In genomic region chr10:122171270-122171669, GRCh38 we compare ENCODE assay signal across 27 cellular contexts.
A peak's percentile ranks its signal among the peaks of the same experiment; 100 is the strongest.
DNase-seq lines count a peak whose midpoint lies in the region; ATAC-seq and TF ChIP-seq lines count a peak whose summit lies in the region.
"Had no signal": no experiment of that assay in that cellular context is flagged by ENCODE, and none has a peak within 500 bp of the region (broad histone marks: within the 10 kb centered on the region; RNA-seq: fewer than 3 reads in every experiment).

No MANE protein-coding gene starts in this region.

- dilution Hi-C loops in IMR-90 (cut with HindIII; ENCODE audit: low sequenced_read_pairs, unreplicated experiment) = no loop called here

- BruUV-seq in IMR-90 (replicated peaks; lab: Mats Ljungman, UMichigan) = no TSS peak

- peaks cover 82% of the 10 kb centered on the region for H3K79me2 ChIP-seq in neural cell (replicated peaks; ENCODE audit: insufficient read depth, low read length)

- H3K9me3 ChIP-seq in IMR-90 (ENCODE audit: control insufficient read depth, insufficient read depth, low read length) (no peaks in the 10 kb centered on the region), neural cell (ENCODE audit: low read length) (no peaks in the 10 kb centered on the region), transverse colon (no peaks in the 10 kb centered on the region), mucosa of descending colon (no peaks in the 10 kb centered on the region)
- H3K9me3 ChIP-seq: uterus had no signal

- H2AK5ac ChIP-seq in IMR-90 (ENCODE audit: low read depth, low read length) = no peak overlapping the region

- 0 out of 2 replicates have a peak, but pooled peaks have one; percentile 29 for ATAC-seq in IMR-90 (ENCODE audit: low read depth)
- no peak for ATAC-seq in mucosa of descending colon
- ATAC-seq: GM12878, left lobe of liver, SK-N-SH treated with all-trans-retinoic acid at 6 μM for 48 hours had no signal

- H3K4me1 ChIP-seq in IMR-90 (ENCODE audit: control insufficient read depth, insufficient read depth, low read length) (peaks cover 4% of the 10 kb centered on the region), transverse colon (peaks cover 0 to 14% (median 5%) of the 10 kb centered on the region in 4 donors), mucosa of descending colon (ENCODE audit: low read depth) (no peaks in the 10 kb centered on the region)
- H3K4me1 ChIP-seq: uterus had no signal

- peak overlapping the region; percentile 84 for H3K4me3 Mint-ChIP-seq in glutamatergic neuron (ENCODE audit: unreplicated experiment)
- H3K4me3 Mint-ChIP-seq: activated naive CD4-positive, alpha-beta T cell treated with anti-CD3 and anti-CD28 coated beads for 36 hours; dendritic cell treated with granulocyte-macrophage colony-stimulating factor and Interleukin-4, amounts not matched to agents 40 ng/mL and 50 ng/mL, for 4 days; mesothelial cell of epicardium; nephron progenitor cell had no signal

- no peak overlapping the region for H2BK20ac ChIP-seq in IMR-90 (ENCODE audit: low read depth, low read length)

- H3K23ac ChIP-seq in IMR-90 (ENCODE audit: low read depth, low read length) = no peak overlapping the region

- no peak overlapping the region for H3K9ac ChIP-seq in IMR-90 (ENCODE audit: low read depth, low read length)
- H3K9ac ChIP-seq in neural cell (ENCODE audit: low read length) = no peak overlapping the region

- no peak overlapping the region; the same call in 1 of the 2 replicates for H3K4me2 ChIP-seq in IMR-90 (ENCODE audit: low read depth, low read length)
- H3K4me2 ChIP-seq in neural cell (ENCODE audit: low read length) = no peak overlapping the region

- H3K27ac ChIP-seq in IMR-90 (ENCODE audit: insufficient read depth, low read length) = no peak overlapping the region
- H3K27ac ChIP-seq in neural cell (ENCODE audit: low read length) = no peak overlapping the region
- peak overlapping the region; percentile 7 to 51 (median 42) for H3K27ac ChIP-seq in transverse colon
- H3K27ac ChIP-seq: C4-2B had no signal

- TF ChIP-seq RAD21 in IMR-90 (IDR thresholded peaks at IDR 0.05; ENCODE audit: low read length) (no peak), neural cell (conservative IDR thresholded peaks at IDR 0.05) (no peak)

- no CpG with 5 or more reads among the region's 5 CpGs for WGBS in IMR-90 (ENCODE audit: extremely low coverage in 2 of 2, insufficient read length in 1 of 2), 2 experiments
- WGBS in transverse colon (ENCODE audit: low coverage in 1 of 2), 2 donors = 71 to 90% methylated on average over 2 to 5 of the region's 5 CpGs

- no peak overlapping the region for H4K5ac ChIP-seq in IMR-90 (ENCODE audit: low read depth, low read length)

- no peaks in the 10 kb centered on the region for H3K36me3 Mint-ChIP-seq in glutamatergic neuron (ENCODE audit: unreplicated experiment)
- H3K36me3 Mint-ChIP-seq: mesothelial cell of epicardium had no signal

- no peak overlapping the region for H2BK5ac ChIP-seq in IMR-90 (ENCODE audit: low read depth, low read length, poor library complexity, severe bottlenecking)

- POLR2A ChIA-PET in IMR-90 (lab: Charles Lee; ENCODE audit: unreplicated experiment) = no interaction called here

- H3K36me3 ChIP-seq in IMR-90 (ENCODE audit: control insufficient read depth, insufficient read depth, low read length) (no peaks in the 10 kb centered on the region), neural cell (ENCODE audit: insufficient read depth, low read length) (no peaks in the 10 kb centered on the region), transverse colon (no peaks in the 10 kb centered on the region), mucosa of descending colon (ENCODE audit: low read depth) (no peaks in the 10 kb centered on the region)
- H3K36me3 ChIP-seq: uterus had no signal

- peaks cover 27 to 55% of the 10 kb centered on the region in 2 experiments for H3K79me1 ChIP-seq in IMR-90 (ENCODE audit: low read depth in 1 of 2, low read length in 2 of 2)

- H3K9me2 ChIP-seq in neural cell (ENCODE audit: insufficient read depth, low read length) = no peaks in the 10 kb centered on the region

- no peak for TF ChIP-seq POLR2A in IMR-90 (IDR thresholded peaks at IDR 0.05; ENCODE audit: low read depth, low read length)
- no peak for TF ChIP-seq POLR2A in transverse colon (IDR thresholded peaks at IDR 0.05)

- no peak overlapping the region for H2AK9ac ChIP-seq in IMR-90 (replicated peaks; ENCODE audit: low read depth, low read length, poor library complexity)

- peaks cover 82% of the 10 kb centered on the region for H3K4me1 Mint-ChIP-seq in glutamatergic neuron (ENCODE audit: low read depth, unreplicated experiment)

- TF ChIP-seq EP300 in neural cell (conservative IDR thresholded peaks at IDR 0.05; ENCODE audit: poor library complexity, severe bottlenecking) (no peak), transverse colon (IDR thresholded peaks at IDR 0.05; ENCODE audit: low read depth) (no peak)

- H3K27me3 Mint-ChIP-seq in glutamatergic neuron (ENCODE audit: unreplicated experiment) = peaks cover 14% of the 10 kb centered on the region

- peak overlapping the region; percentile 75 for H3K27ac Mint-ChIP-seq in glutamatergic neuron (ENCODE audit: unreplicated experiment)
- H3K27ac Mint-ChIP-seq: activated naive CD4-positive, alpha-beta T cell treated with anti-CD3 and anti-CD28 coated beads for 36 hours; dendritic cell treated with granulocyte-macrophage colony-stimulating factor and Interleukin-4, amounts not matched to agents 40 ng/mL and 50 ng/mL, for 4 days; mesothelial cell of epicardium had no signal

- H3K56ac ChIP-seq in IMR-90 (ENCODE audit: extremely low read depth, insufficient read depth, low read length) = no peak overlapping the region

- no peak overlapping the region for H3K14ac ChIP-seq in IMR-90 (replicated peaks; ENCODE audit: low read depth, low read length)

- no peaks in the 10 kb centered on the region for H3K27me3 ChIP-seq in IMR-90 (ENCODE audit: control insufficient read depth, insufficient read depth, low read length)
- no peaks in the 10 kb centered on the region for H3K27me3 ChIP-seq in neural cell (ENCODE audit: insufficient read depth, low read depth, low read length)
- no peaks in the 10 kb centered on the region for H3K27me3 ChIP-seq in transverse colon
- H3K27me3 ChIP-seq: uterus had no signal

- CTCF ChIA-PET in IMR-90 (lab: Yijun Ruan, JAX) = interaction anchor here (1.8 kb wide), 1 partner anchor 9 kb away, joined by 4 read pairs; no protein-coding TSS in a partner anchor

- H2AFZ ChIP-seq in IMR-90 (replicated peaks; ENCODE audit: low read length, poor library complexity) (no peak overlapping the region), neural cell (ENCODE audit: low read depth, low read length) (no peak overlapping the region)

- H3K4me3 ChIP-seq in IMR-90 (ENCODE audit: insufficient read depth, low read depth, low read length) (no peak overlapping the region), neural cell (ENCODE audit: low read length) (peak overlapping the region; percentile 23), transverse colon (no peak overlapping the region), mucosa of descending colon (no peak overlapping the region)
- H3K4me3 ChIP-seq: GM12878, skin epidermis, uterus had no signal

- peaks cover 21% of the 10 kb centered on the region for H3K9me3 Mint-ChIP-seq in glutamatergic neuron (ENCODE audit: unreplicated experiment)
- H3K9me3 Mint-ChIP-seq: activated naive CD4-positive, alpha-beta T cell treated with anti-CD3 and anti-CD28 coated beads for 36 hours; dendritic cell treated with granulocyte-macrophage colony-stimulating factor and Interleukin-4, amounts not matched to agents 40 ng/mL and 50 ng/mL, for 4 days; mesothelial cell of epicardium; nephron progenitor cell had no signal

- no peak overlapping the region for H2BK120ac ChIP-seq in IMR-90 (ENCODE audit: low read depth, low read length)

- no peaks in the 10 kb centered on the region for H3F3A ChIP-seq in neural cell (ENCODE audit: insufficient read depth, low read length, poor library complexity, severe bottlenecking)

- TF ChIP-seq CTCF in IMR-90 (conservative IDR thresholded peaks at IDR 0.05; ENCODE audit: low read depth, low read length) (no peak), glutamatergic neuron (IDR thresholded peaks at IDR 0.05; ENCODE audit: partially characterized antibody, unreplicated experiment) (no peak), neural cell (IDR thresholded peaks at IDR 0.05; ENCODE audit: poor library complexity, severe bottlenecking) (no peak), transverse colon (IDR thresholded peaks at IDR 0.05) (no peak), mucosa of descending colon (IDR thresholded peaks at IDR 0.05) (no peak)

- no peaks in the 10 kb centered on the region; the same call in 1 of the 2 replicates for H4K20me1 ChIP-seq in IMR-90 (ENCODE audit: insufficient read depth, low read length)
- peaks cover 4% of the 10 kb centered on the region for H4K20me1 ChIP-seq in neural cell (ENCODE audit: insufficient read depth)

- in situ Hi-C loops in IMR-90 (cut with MboI; ENCODE audit: low sequenced_read_pairs) = loop anchor here (25.0 kb wide), 1 partner anchor 691 kb away; no protein-coding TSS in a partner anchor
- in situ Hi-C loops in transverse colon (cut with MboI; ENCODE audit: low pct_ligation_motif_present in 1 of 4, low pct_unique_long_range_greater_than_20kb in 1 of 4, low sequenced_read_pairs in 3 of 4) = no loop called here

- no peak overlapping the region for H3K18ac ChIP-seq in IMR-90 (ENCODE audit: low read depth, low read length)

- no peak overlapping the region for H3K4ac ChIP-seq in IMR-90 (ENCODE audit: low read depth, low read length)

- 0 out of 2 replicates have a peak, but pooled peaks cover 3% of the 10 kb centered on the region for H3K9me1 ChIP-seq in IMR-90 (ENCODE audit: insufficient read depth, low read length)

- no peak overlapping the region for H4K8ac ChIP-seq in IMR-90 (ENCODE audit: low read depth in 2 of 2, low read length in 2 of 2)

- no peak for DNase-seq in IMR-90
- DNase-seq in glutamatergic neuron = no peak
- DNase-seq in transverse colon = no peak
- DNase-seq in mucosa of descending colon = no peak
- no peak for DNase-seq in dedifferentiated amniotic fluid mesenchymal stem cell (ENCODE audit: extremely low spot score)
- no peak for DNase-seq in GM19238 (ENCODE audit: insufficient read length, low spot score)
- DNase-seq: activated CD4-positive, alpha-beta T cell treated with anti-CD3 and anti-CD28 coated beads for 48 hours; activated naive CD4-positive, alpha-beta T cell treated with anti-CD3 and anti-CD28 coated beads for 36 hours; activated T-cell treated with anti-CD3 and anti-CD28 coated beads, Interleukin-2, amount 50 U/mL, for 48 hours; amygdala; caudate nucleus; HCEC 1CT; NCI-H1105; NCI-H2081; NCI-H226; nephron progenitor cell; stimulated activated CD4-positive, alpha-beta T cell treated with anti-CD3 and anti-CD28 coated beads, Interleukin-1b, Interleukin-23, amount 100 ng/mL, for 48 hours; substantia nigra; uterus had no signal

- H4K91ac ChIP-seq in IMR-90 (ENCODE audit: insufficient read depth, low read depth, low read length) = no peak overlapping the region

- intact Hi-C loops in IMR-90 (cut with micrococcal nuclease) (no loop called here), transverse colon (cut with DNase I; ENCODE audit: low total_unique reads) (no loop called here), mucosa of descending colon (cut with DNase I, micrococcal nuclease) (no loop called here)

- no peak overlapping the region for H2BK15ac ChIP-seq in IMR-90 (ENCODE audit: low read depth, low read length)

TF ChIP-seq in IMR-90, 13 proteins besides CTCF, POLR2A, EP300 and RAD21 (continues in another document):
- TF ChIP-seq CEBPB (IDR thresholded peaks at IDR 0.05; ENCODE audit: low read depth, low read length) = no peak

Comparison
In these comparisons a context has a peak if more than half of its experiments do, and no peak if none do; other contexts are left out.
1. H3K27ac ChIP-seq: peak in transverse colon (4 of 4); none in IMR-90 (single experiment) and neural cell (single experiment).